1 cellular context compared by ENCODE assay signal in the genomic region with DNA sequence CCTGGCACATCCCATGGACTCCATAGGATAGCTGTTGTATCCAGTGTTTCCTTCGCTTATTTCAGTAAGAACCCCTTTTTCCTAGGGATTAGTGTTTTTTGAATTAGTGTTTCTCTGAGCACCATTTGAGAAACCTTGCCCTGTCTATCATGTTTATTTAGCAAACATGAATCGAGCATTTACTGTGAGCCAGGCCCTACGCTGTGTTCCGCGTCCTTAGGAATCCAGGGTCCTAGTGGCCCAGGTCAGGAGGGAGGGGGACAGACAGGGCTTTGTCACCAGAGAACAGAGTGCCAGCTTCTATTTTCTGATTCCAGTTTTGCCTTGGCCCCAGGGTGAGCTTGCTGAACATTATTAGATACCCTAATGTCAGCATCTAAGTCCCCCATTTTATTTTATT.
TF ChIP-seq lines count a peak whose summit lies in the region.

No MANE protein-coding gene starts in this region.

TF ChIP-seq in SK-N-SH, 30 proteins besides CTCF, POLR2A, EP300 and RAD21 (continued from another document):
- TF ChIP-seq POLR2AphosphoS5 (IDR thresholded peaks at IDR 0.05; ENCODE audit: low read depth, low read length) (no peak), YY1 (IDR thresholded peaks at IDR 0.05; ENCODE audit: low read depth) (no peak), EZH2phosphoT487 (IDR thresholded peaks at IDR 0.05; ENCODE audit: borderline replicate concordance, low read depth) (no peak), FOSL2 (IDR thresholded peaks at IDR 0.05; ENCODE audit: borderline replicate concordance, low read depth) (no peak), SMC3 (IDR thresholded peaks at IDR 0.05; ENCODE audit: low read depth, low read length) (no peak)
- TF ChIP-seq, protein P1, sequence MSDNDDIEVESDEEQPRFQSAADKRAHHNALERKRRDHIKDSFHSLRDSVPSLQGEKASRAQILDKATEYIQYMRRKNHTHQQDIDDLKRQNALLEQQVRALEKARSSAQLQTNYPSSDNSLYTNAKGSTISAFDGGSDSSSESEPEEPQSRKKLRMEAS (IDR thresholded peaks at IDR 0.05; ENCODE audit: low read depth) = no peak
TF ChIP-seq in SK-N-SH: peak in this region for 0.
